Comparison of ENCODE assay signal across 22 cellular contexts in the genomic region with DNA sequence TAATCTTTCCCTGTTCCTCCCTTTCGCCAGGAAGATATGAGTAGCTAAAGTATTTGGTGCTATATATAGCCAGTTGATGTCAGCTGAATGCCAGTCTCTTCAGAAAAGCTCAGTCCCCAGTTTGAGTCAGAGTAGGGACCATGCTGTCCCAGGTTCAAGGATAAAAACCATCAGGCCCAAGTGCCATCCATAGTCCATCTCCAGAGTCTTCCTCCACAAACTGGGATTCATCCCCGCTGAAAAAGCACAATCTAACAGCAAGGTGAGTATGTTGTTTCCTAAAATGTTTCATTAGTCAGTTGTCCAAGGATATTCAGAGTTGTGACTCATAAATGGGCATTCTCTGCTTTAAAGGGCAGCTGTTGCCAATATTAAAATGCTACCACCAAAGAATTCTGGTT. TPM values are rescaled to one million over a fixed set of nuclear protein-coding genes. Genes with fewer than 3 reads are reported as not detected.
DNase-seq lines count a peak whose midpoint lies in the region; ATAC-seq and TF ChIP-seq lines count a peak whose summit lies in the region.
"Had no signal": no experiment of that assay in that cellular context is flagged by ENCODE, and none has a peak within 500 bp of the region (broad histone marks: within the 10 kb centered on the region; RNA-seq: fewer than 3 reads in every experiment).

A gene (plus strand): TSS at position 112 of the 401 bp plus-strand sequence. CDS start 694 bp downstream, outside the sequence.

- peak within 1 kb of the TSS; percentile 60 to 84 for H3K27ac ChIP-seq in coronary artery
- H3K27ac ChIP-seq in testis: peak within 1 kb of the TSS; percentile 15 to 47
- H3K27ac ChIP-seq: BLaER1 treated with 17β-estradiol and CSF1 and Interleukin-3, amounts not matched to agents 10 nM and 100 nM; lower lobe of right lung; neural progenitor cell; right lobe of liver; vagina had no signal

- no peaks in the 10 kb centered on the region for H3K9me3 Mint-ChIP-seq in activated CD4-positive, alpha-beta memory T cell treated with anti-CD3 and anti-CD28 coated beads for 36 hours
- no peaks in the 10 kb centered on the region for H3K9me3 Mint-ChIP-seq in stimulated activated memory B cell treated with anti-CD40 and anti-IgM and Interleukin-4, amounts not matched to agents 10 μg/mL and 1 μg/mL and 100 μg/mL, for 72 hours
- H3K9me3 Mint-ChIP-seq: neural progenitor cell; T-helper 2 cell treated with Interferon-gamma antibody and Interleukin-4, amounts not matched to agents 5 μg/mL and 100 μg/mL, for 36 hours had no signal

- DNase-seq in M059J (ENCODE audit: low read depth) (peak; percentile 19), coronary artery (ENCODE audit: low spot score) (no peak), left ventricle myocardium superior (no peak), testis (peak; percentile 27), GF-D8 (lab: John Stamatoyannopoulos, UW) (no peak)
- no peak for DNase-seq in activated CD4-positive, alpha-beta memory T cell treated with anti-CD3 and anti-CD28 coated beads for 36 hours
- DNase-seq: activated CD4-positive, alpha-beta T cell treated with anti-CD3 and anti-CD28 coated beads for 36 hours; activated naive CD4-positive, alpha-beta T cell treated with anti-CD3 and anti-CD28 coated beads, Interleukin-2, amount 50 U/mL, for 16 hours; DMS53; erythroblast; lower lobe of right lung; NCI-H2107; NCI-H82; right lobe of liver; RPMI8226 had no signal

- H3K27ac Mint-ChIP-seq in activated CD4-positive, alpha-beta memory T cell treated with anti-CD3 and anti-CD28 coated beads for 36 hours: no peak within 1 kb of the TSS
- no peak within 1 kb of the TSS for H3K27ac Mint-ChIP-seq in stimulated activated memory B cell treated with anti-CD40 and anti-IgM and Interleukin-4, amounts not matched to agents 10 μg/mL and 1 μg/mL and 100 μg/mL, for 72 hours
- H3K27ac Mint-ChIP-seq: activated CD4-positive, alpha-beta T cell treated with anti-CD3 and anti-CD28 coated beads for 36 hours; neural progenitor cell; T-helper 2 cell treated with Interferon-gamma antibody and Interleukin-4, amounts not matched to agents 5 μg/mL and 100 μg/mL, for 36 hours had no signal

- peaks cover 30% of the 10 kb centered on the region for H3K4me1 Mint-ChIP-seq in activated CD4-positive, alpha-beta memory T cell treated with anti-CD3 and anti-CD28 coated beads for 36 hours (ENCODE audit: low read depth)
- peaks cover 17% of the 10 kb centered on the region for H3K4me1 Mint-ChIP-seq in stimulated activated memory B cell treated with anti-CD40 and anti-IgM and Interleukin-4, amounts not matched to agents 10 μg/mL and 1 μg/mL and 100 μg/mL, for 72 hours

- no peak within 1 kb of the TSS for H3K4me3 Mint-ChIP-seq in activated CD4-positive, alpha-beta memory T cell treated with anti-CD3 and anti-CD28 coated beads for 36 hours
- no peak within 1 kb of the TSS for H3K4me3 Mint-ChIP-seq in stimulated activated memory B cell treated with anti-CD40 and anti-IgM and Interleukin-4, amounts not matched to agents 10 μg/mL and 1 μg/mL and 100 μg/mL, for 72 hours
- H3K4me3 Mint-ChIP-seq: activated CD4-positive, alpha-beta T cell treated with anti-CD3 and anti-CD28 coated beads for 36 hours; neural progenitor cell; T-helper 2 cell treated with Interferon-gamma antibody and Interleukin-4, amounts not matched to agents 5 μg/mL and 100 μg/mL, for 36 hours had no signal

- no peaks in the 10 kb centered on the region for H3K36me3 ChIP-seq in testis (ENCODE audit: low read depth, missing control alignments)
- H3K36me3 ChIP-seq: BLaER1 treated with 17β-estradiol and CSF1 and Interleukin-3, amounts not matched to agents 10 nM and 100 nM; lower lobe of right lung; neural progenitor cell; right lobe of liver; vagina had no signal

- peaks cover 25% of the 10 kb centered on the region for H3K4me1 ChIP-seq in testis
- H3K4me1 ChIP-seq: neural progenitor cell, right lobe of liver had no signal

- H3K36me3 Mint-ChIP-seq in activated CD4-positive, alpha-beta memory T cell treated with anti-CD3 and anti-CD28 coated beads for 36 hours: no peaks in the 10 kb centered on the region
- no peaks in the 10 kb centered on the region for H3K36me3 Mint-ChIP-seq in stimulated activated memory B cell treated with anti-CD40 and anti-IgM and Interleukin-4, amounts not matched to agents 10 μg/mL and 1 μg/mL and 100 μg/mL, for 72 hours
- H3K36me3 Mint-ChIP-seq: neural progenitor cell had no signal

- no peaks in the 10 kb centered on the region for H3K9me3 ChIP-seq in testis
- H3K9me3 ChIP-seq: BLaER1 treated with 17β-estradiol and CSF1 and Interleukin-3, amounts not matched to agents 10 nM and 100 nM; lower lobe of right lung; right lobe of liver; vagina had no signal

- CTCF ChIA-PET in activated CD4-positive, alpha-beta memory T cell treated with anti-CD3 and anti-CD28 coated beads for 36 hours (lab: Charles Lee): no interaction called here

- ATAC-seq in left ventricle myocardium superior (peak; percentile 89), GM19395 (IDR thresholded peaks at IDR 0.05; ENCODE audit: unreplicated experiment) (no peak)
- no peak for ATAC-seq in stimulated activated memory B cell treated with anti-CD40 and anti-IgM and Interleukin-4, amounts not matched to agents 10 μg/mL and 1 μg/mL and 100 μg/mL, for 72 hours
- ATAC-seq: activated CD4-positive, alpha-beta T cell treated with anti-CD3 and anti-CD28 coated beads for 36 hours; lower lobe of right lung; right lobe of liver had no signal

- H3K4me3 ChIP-seq in coronary artery (peak within 1 kb of the TSS; percentile 7), testis (no peak within 1 kb of the TSS)
- H3K4me3 ChIP-seq: BLaER1 treated with 17β-estradiol and CSF1 and Interleukin-3, amounts not matched to agents 10 nM and 100 nM; lower lobe of right lung; neural progenitor cell; right lobe of liver; vagina had no signal

- H3K27me3 Mint-ChIP-seq in activated CD4-positive, alpha-beta memory T cell treated with anti-CD3 and anti-CD28 coated beads for 36 hours: no peaks in the 10 kb centered on the region
- H3K27me3 Mint-ChIP-seq in stimulated activated memory B cell treated with anti-CD40 and anti-IgM and Interleukin-4, amounts not matched to agents 10 μg/mL and 1 μg/mL and 100 μg/mL, for 72 hours: peaks cover 3% of the 10 kb centered on the region
- H3K27me3 Mint-ChIP-seq: activated CD4-positive, alpha-beta T cell treated with anti-CD3 and anti-CD28 coated beads for 36 hours had no signal

- intact Hi-C loops in left ventricle myocardium superior (cut with micrococcal nuclease): no loop called here
- intact Hi-C loops in testis (cut with DNase I; ENCODE audit: low total_unique reads): no loop called here
- intact Hi-C loops in activated CD4-positive, alpha-beta memory T cell treated with anti-CD3 and anti-CD28 coated beads for 36 hours (cut with micrococcal nuclease): no loop called here

- no peaks in the 10 kb centered on the region for H3K27me3 ChIP-seq in testis
- H3K27me3 ChIP-seq: BLaER1 treated with 17β-estradiol and CSF1 and Interleukin-3, amounts not matched to agents 10 nM and 100 nM; neural progenitor cell; right lobe of liver; vagina had no signal

- POLR2A ChIA-PET in activated CD4-positive, alpha-beta memory T cell treated with anti-CD3 and anti-CD28 coated beads for 36 hours (lab: Charles Lee): no interaction called here

- TF ChIP-seq CTCF in coronary artery (IDR thresholded peaks at IDR 0.05): no peak
- no peak for TF ChIP-seq CTCF in testis (IDR thresholded peaks at IDR 0.05)

- no peak for TF ChIP-seq POLR2A in testis (IDR thresholded peaks at IDR 0.05)

- 61 to 67% methylated on average over 2 of the region's 2 CpGs for WGBS in testis, 2 donors

RNA-seq across cellular contexts. Expression of the gene that starts here (rescaled TPM):
- not detected in 2 replicates for total RNA-seq in M059J (2014; rRNA removed; shearing (Covaris generic))
- total RNA-seq in left ventricle myocardium superior (792 TPM), testis (1 to 10 TPM; 2.8 to 4.3 TPM)
- 3.2 TPM for polyA plus RNA-seq in testis (ENCODE audit: insufficient read depth, low read depth, low replicate concordance)
- not detected for total RNA-seq in activated CD4-positive, alpha-beta memory T cell treated with anti-CD3 and anti-CD28 coated beads for 36 hours
- total RNA-seq: activated CD4-positive, alpha-beta T cell treated with anti-CD3 and anti-CD28 coated beads for 36 hours; H4; lower lobe of right lung had no signal

Comparison
In these comparisons a context has a peak if more than half of its experiments do, and no peak if none do; other contexts are left out.
1. RNA of the gene that starts here (total RNA-seq): 792 TPM in left ventricle myocardium superior (single experiment); 2.8 to 4.3 TPM in testis, not detected in M059J and not detected in activated CD4-positive, alpha-beta memory T cell treated with anti-CD3 and anti-CD28 coated beads for 36 hours; every median in the first group is over 100 times any median in the second.
2. Peak in DNase-seq in M059J; RNA of the gene not detected or under 1 TPM.